Comparison of ENCODE assay signal across 1 cellular context in genomic region chr13:110615322-110616102, GRCh38.
TF ChIP-seq lines count a peak whose summit lies in the region.

Gene NAXD, plus strand, starts transcription at chr13:110615545. Its CDS starts 57 bp downstream, at chr13:110615602.

TF ChIP-seq in HepG2, 621 proteins besides CTCF, POLR2A, EP300 and RAD21 (continued from another document and continues in another):
- TF ChIP-seq PRDM10 (CRISPR knock-in tag; IDR thresholded peaks at IDR 0.05; ENCODE audit: low read depth) = peak; percentile 53; the same call in 1 of the 2 replicates
- TF ChIP-seq RBM22 (optimal IDR thresholded peaks at IDR 0.05; ENCODE audit: low read length) = no peak
- TF ChIP-seq MTA1 (CRISPR knock-in tag; IDR thresholded peaks at IDR 0.05; ENCODE audit: borderline replicate concordance) = no peak
- TF ChIP-seq MEIS1 (CRISPR knock-in tag; IDR thresholded peaks at IDR 0.05; ENCODE audit: borderline replicate concordance) = no peak
- TF ChIP-seq ZNF256 (CRISPR knock-in tag; conservative IDR thresholded peaks at IDR 0.05) = no peak
- no peak for TF ChIP-seq ZNF891 (CRISPR knock-in tag; IDR thresholded peaks at IDR 0.05)
- no peak for TF ChIP-seq DBP (CRISPR knock-in tag; IDR thresholded peaks at IDR 0.05; ENCODE audit: not compliant biosample characterization)
- TF ChIP-seq ZSCAN22 (CRISPR knock-in tag; IDR thresholded peaks at IDR 0.05) = no peak
- TF ChIP-seq ARNT2 (CRISPR knock-in tag; IDR thresholded peaks at IDR 0.05; ENCODE audit: low read depth) = peak; percentile 56; the same call in 1 of the 2 replicates
- peak; percentile 94 for TF ChIP-seq KMT2A (CRISPR knock-in tag; IDR thresholded peaks at IDR 0.05)
- TF ChIP-seq ZNF709 (CRISPR knock-in tag; IDR thresholded peaks at IDR 0.05) = peak; percentile 84
- TF ChIP-seq ZBTB25 (CRISPR knock-in tag; IDR thresholded peaks at IDR 0.05) = peak; percentile 29; the same call in 1 of the 2 replicates
- no peak for TF ChIP-seq ZFP62 (CRISPR knock-in tag; IDR thresholded peaks at IDR 0.05)
- TF ChIP-seq SATB2 (CRISPR knock-in tag; IDR thresholded peaks at IDR 0.05) = no peak
- no peak; the same call in 1 of the 2 replicates for TF ChIP-seq ZNF746 (CRISPR knock-in tag; IDR thresholded peaks at IDR 0.05)
- peak; percentile 27; the same call in 1 of the 2 replicates for TF ChIP-seq CCDC6 (CRISPR knock-in tag; IDR thresholded peaks at IDR 0.05)
- TF ChIP-seq PREB (CRISPR knock-in tag; IDR thresholded peaks at IDR 0.05) = no peak
- no peak for TF ChIP-seq IRF1 (CRISPR knock-in tag; IDR thresholded peaks at IDR 0.05; ENCODE audit: low read depth)
- TF ChIP-seq ZSCAN29 (CRISPR knock-in tag; conservative IDR thresholded peaks at IDR 0.05) = no peak
- TF ChIP-seq GRHL1 (CRISPR knock-in tag; conservative IDR thresholded peaks at IDR 0.05) = no peak
- 0 out of 2 replicates have a peak, but pooled peaks have one; percentile 24 for TF ChIP-seq GTF3A (CRISPR knock-in tag; conservative IDR thresholded peaks at IDR 0.05)
- TF ChIP-seq ZNF607 (CRISPR knock-in tag; IDR thresholded peaks at IDR 0.05; ENCODE audit: borderline replicate concordance) = no peak; the same call in 1 of the 2 replicates
- TF ChIP-seq AGO1 (IDR thresholded peaks at IDR 0.05; ENCODE audit: low read depth, low read length, poor library complexity, severe bottlenecking) = no peak
- TF ChIP-seq ARID4A (CRISPR knock-in tag; IDR thresholded peaks at IDR 0.05; ENCODE audit: borderline replicate concordance) = peak; percentile 85; the same call in 1 of the 2 replicates
- TF ChIP-seq ZNF12 (CRISPR knock-in tag; IDR thresholded peaks at IDR 0.05) = no peak
- no peak for TF ChIP-seq NR2F6 (IDR thresholded peaks at IDR 0.05)
- TF ChIP-seq NR2F6 (CRISPR knock-in tag; IDR thresholded peaks at IDR 0.05) = no peak
- peak; percentile 95 for TF ChIP-seq UBTF (CRISPR knock-in tag; IDR thresholded peaks at IDR 0.05)
- TF ChIP-seq ZGPAT (CRISPR knock-in tag; IDR thresholded peaks at IDR 0.05) = peak; percentile 84
- TF ChIP-seq ZNF503 (CRISPR knock-in tag; IDR thresholded peaks at IDR 0.05) = no peak; the same call in 1 of the 2 replicates
- TF ChIP-seq ZNF615 (CRISPR knock-in tag; IDR thresholded peaks at IDR 0.05; ENCODE audit: borderline replicate concordance) = no peak
- no peak for TF ChIP-seq ZNF33A (CRISPR knock-in tag; IDR thresholded peaks at IDR 0.05; ENCODE audit: borderline replicate concordance)
- peak; percentile 62 for TF ChIP-seq SALL1 (CRISPR knock-in tag; IDR thresholded peaks at IDR 0.05)
- no peak; the same call in 1 of the 2 replicates for TF ChIP-seq ZNF280B (CRISPR knock-in tag; IDR thresholded peaks at IDR 0.05; ENCODE audit: borderline replicate concordance)
- TF ChIP-seq MIER2 (CRISPR knock-in tag; IDR thresholded peaks at IDR 0.05) = no peak
- no peak for TF ChIP-seq NFIB (CRISPR knock-in tag; IDR thresholded peaks at IDR 0.05; ENCODE audit: borderline replicate concordance)
- TF ChIP-seq ZNF672 (CRISPR knock-in tag; IDR thresholded peaks at IDR 0.05) = no peak
